Comparison of ENCODE assay signal across 15 cellular contexts in the genomic region with DNA sequence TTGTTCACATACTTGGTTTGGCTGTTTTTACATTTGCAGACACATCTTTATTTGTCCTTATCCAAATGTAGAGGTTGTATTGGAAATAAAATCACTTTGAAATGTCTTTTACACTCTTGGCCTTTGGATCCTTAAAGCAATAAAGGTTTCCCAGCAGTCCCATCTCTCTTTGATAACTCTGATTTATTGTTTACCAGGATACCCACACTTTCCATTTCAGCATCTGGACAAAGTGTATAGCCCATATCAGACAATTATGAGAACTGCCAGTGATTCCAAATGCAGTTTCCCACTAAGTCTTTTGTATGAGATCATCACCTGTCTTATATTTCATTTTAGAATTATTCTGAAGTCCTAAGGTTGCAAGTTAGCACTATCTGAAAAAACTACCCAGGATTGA.
DNase-seq lines count a peak whose midpoint lies in the region; ATAC-seq and TF ChIP-seq lines count a peak whose summit lies in the region.
"Had no signal": no experiment of that assay in that cellular context is flagged by ENCODE, and none has a peak within 500 bp of the region (broad histone marks: within the 10 kb centered on the region; RNA-seq: fewer than 3 reads in every experiment).

No MANE protein-coding gene starts in this region.

- H3K9me1 ChIP-seq in IMR-90 (ENCODE audit: insufficient read depth, low read length): no peaks in the 10 kb centered on the region

- peak overlapping the region; percentile 3 for H3K27ac Mint-ChIP-seq in osteocyte (ENCODE audit: unreplicated experiment)

- H2AK9ac ChIP-seq in IMR-90 (replicated peaks; ENCODE audit: low read depth, low read length, poor library complexity): no peak overlapping the region

- H3K4me1 ChIP-seq in GM23248 (ENCODE audit: insufficient read depth) (peaks cover 93% of the 10 kb centered on the region), IMR-90 (ENCODE audit: control insufficient read depth, insufficient read depth, low read length) (peaks cover 9% of the 10 kb centered on the region)
- H3K4me1 ChIP-seq: BLaER1 had no signal

- dilution Hi-C loops in IMR-90 (cut with HindIII; ENCODE audit: low sequenced_read_pairs, unreplicated experiment): no loop called here

- H3K23ac ChIP-seq in IMR-90 (ENCODE audit: low read depth, low read length): no peak overlapping the region

- H3K18ac ChIP-seq in IMR-90 (ENCODE audit: low read depth, low read length): no peak overlapping the region

- no peak overlapping the region for H2BK20ac ChIP-seq in IMR-90 (ENCODE audit: low read depth, low read length)

- peaks cover 12% of the 10 kb centered on the region for H3K36me3 Mint-ChIP-seq in osteocyte (ENCODE audit: unreplicated experiment)

- no peak overlapping the region for H2BK120ac ChIP-seq in IMR-90 (ENCODE audit: low read depth, low read length)

- H3K27me3 Mint-ChIP-seq in osteocyte (ENCODE audit: unreplicated experiment): no peaks in the 10 kb centered on the region
- H3K27me3 Mint-ChIP-seq: CD8-positive, alpha-beta memory T cell had no signal

- peaks cover 90% of the 10 kb centered on the region for H3F3A ChIP-seq in GM23248 (ENCODE audit: insufficient read depth)

- H3K4me3 ChIP-seq in GM23248: no peak overlapping the region
- H3K4me3 ChIP-seq in IMR-90 (ENCODE audit: insufficient read depth, low read depth, low read length): no peak overlapping the region
- H3K4me3 ChIP-seq in brain microvascular endothelial cell (ENCODE audit: low read depth, low read length): no peak overlapping the region
- H3K4me3 ChIP-seq: A549, BLaER1 had no signal

- H3K4me2 ChIP-seq in GM23248 (ENCODE audit: unreplicated experiment): no peak overlapping the region
- no peak overlapping the region for H3K4me2 ChIP-seq in IMR-90 (ENCODE audit: low read depth, low read length)
- H3K4me2 ChIP-seq: BLaER1 had no signal

- no peak overlapping the region for H3K4me3 Mint-ChIP-seq in osteocyte (ENCODE audit: unreplicated experiment)
- H3K4me3 Mint-ChIP-seq: CD8-positive, alpha-beta memory T cell had no signal

- H3K14ac ChIP-seq in IMR-90 (replicated peaks; ENCODE audit: low read depth, low read length): 0 out of 2 replicates have a peak overlapping the region, but pooled peaks have one; percentile 29

- no peak overlapping the region; the same call in 1 of the 2 replicates for H4K91ac ChIP-seq in IMR-90 (ENCODE audit: insufficient read depth, low read depth, low read length)

- no peaks in the 10 kb centered on the region for H3K27me3 ChIP-seq in GM23248 (replicated peaks; ENCODE audit: insufficient read depth)
- no peaks in the 10 kb centered on the region for H3K27me3 ChIP-seq in IMR-90 (ENCODE audit: control insufficient read depth, insufficient read depth, low read length)
- no peaks in the 10 kb centered on the region for H3K27me3 ChIP-seq in brain microvascular endothelial cell (replicated peaks)
- H3K27me3 ChIP-seq: BLaER1 had no signal

- H2AK5ac ChIP-seq in IMR-90 (ENCODE audit: low read depth, low read length): no peak overlapping the region

- CTCF ChIA-PET in IMR-90 (lab: Yijun Ruan, JAX): no interaction called here

- POLR2A ChIA-PET in IMR-90 (lab: Charles Lee; ENCODE audit: unreplicated experiment): interaction anchor here (0.6 kb wide), 1 partner anchor 18 kb away, joined by 5 read pairs; no protein-coding TSS in a partner anchor

- H4K8ac ChIP-seq in IMR-90 (ENCODE audit: low read depth in 2 of 2, low read length in 2 of 2): no peak overlapping the region

- H3K9ac ChIP-seq in GM23248: no peak overlapping the region
- no peak overlapping the region for H3K9ac ChIP-seq in IMR-90 (ENCODE audit: low read depth, low read length)
- H3K9ac ChIP-seq: BLaER1 had no signal

- no peak overlapping the region for H3K56ac ChIP-seq in IMR-90 (ENCODE audit: extremely low read depth, insufficient read depth, low read length)

- H2AFZ ChIP-seq in GM23248: no peak overlapping the region
- no peak overlapping the region for H2AFZ ChIP-seq in IMR-90 (replicated peaks; ENCODE audit: low read length, poor library complexity)

- 0 out of 3 replicates have a peak overlapping the region, but pooled peaks have one; percentile 27 for H2BK15ac ChIP-seq in IMR-90 (ENCODE audit: low read depth, low read length)

- peaks cover 99% of the 10 kb centered on the region for H3K79me2 ChIP-seq in GM23248 (ENCODE audit: insufficient read depth)

- ATAC-seq in IMR-90 (ENCODE audit: low read depth) (no peak), HG02870 (IDR thresholded peaks at IDR 0.05; ENCODE audit: unreplicated experiment) (no peak)
- ATAC-seq: A549 had no signal

- H3K27ac ChIP-seq in GM23248 (peak overlapping the region; percentile 44; the same call in 1 of the 2 replicates), IMR-90 (ENCODE audit: insufficient read depth, low read length) (no peak overlapping the region), brain microvascular endothelial cell (peak overlapping the region; percentile 28)
- H3K27ac ChIP-seq: A549, BLaER1 had no signal

- H3K9me2 ChIP-seq in GM23248 (ENCODE audit: insufficient read depth): no peaks in the 10 kb centered on the region

- peaks cover 53% of the 10 kb centered on the region for H3K36me3 ChIP-seq in GM23248 (ENCODE audit: low read depth)
- peaks cover 2% of the 10 kb centered on the region; the same call in 1 of the 2 replicates for H3K36me3 ChIP-seq in IMR-90 (ENCODE audit: control insufficient read depth, insufficient read depth, low read length)
- H3K36me3 ChIP-seq in brain microvascular endothelial cell (replicated peaks): no peaks in the 10 kb centered on the region

- DNase-seq in GM23248 (no peak), IMR-90 (no peak), brain microvascular endothelial cell (no peak), osteocyte (ENCODE audit: extremely low spot score, unreplicated experiment) (no peak), GM03348 (ENCODE audit: low spot score) (no peak)
- DNase-seq in activated CD4-positive, alpha-beta T cell treated with anti-CD3 and anti-CD28 coated beads for 1 hour: no peak
- DNase-seq: AML-193; Caco-2; CD8-positive, alpha-beta memory T cell; DND-41; GDM1; HCEC 1CT had no signal

- in situ Hi-C loops in GM23248 (cut with MboI): no loop called here
- in situ Hi-C loops in IMR-90 (cut with MboI; ENCODE audit: low sequenced_read_pairs): no loop called here
- in situ Hi-C loops in brain microvascular endothelial cell (cut with HindIII; ENCODE audit: low pct_ligation_motif_present, low sequenced_read_pairs): no loop called here

- BruUV-seq in IMR-90 (replicated peaks; lab: Mats Ljungman, UMichigan): no TSS peak

- H4K5ac ChIP-seq in IMR-90 (ENCODE audit: low read depth, low read length): no peak overlapping the region

- TF ChIP-seq POLR2A in IMR-90 (IDR thresholded peaks at IDR 0.05; ENCODE audit: low read depth, low read length): no peak

- TF ChIP-seq CTCF in IMR-90 (conservative IDR thresholded peaks at IDR 0.05; ENCODE audit: low read depth, low read length) (no peak), brain microvascular endothelial cell (IDR thresholded peaks at IDR 0.05; ENCODE audit: low read depth, low read length, missing control alignments) (no peak), osteocyte (IDR thresholded peaks at IDR 0.05) (no peak)

- peaks cover 3% of the 10 kb centered on the region for H3K9me3 Mint-ChIP-seq in osteocyte (ENCODE audit: unreplicated experiment)
- H3K9me3 Mint-ChIP-seq: CD8-positive, alpha-beta memory T cell had no signal

- no peak overlapping the region for H3K4ac ChIP-seq in IMR-90 (ENCODE audit: low read depth, low read length)

- H3K9me3 ChIP-seq in GM23248 (ENCODE audit: low read depth) (no peaks in the 10 kb centered on the region), IMR-90 (ENCODE audit: control insufficient read depth, insufficient read depth, low read length) (no peaks in the 10 kb centered on the region; the same call in 1 of the 2 replicates)
- H3K9me3 ChIP-seq: A549, BLaER1, Caco-2 had no signal

- no peak for TF ChIP-seq RAD21 in IMR-90 (IDR thresholded peaks at IDR 0.05; ENCODE audit: low read length)

- H4K20me1 ChIP-seq in GM23248 (ENCODE audit: insufficient read depth): no peaks in the 10 kb centered on the region
- no peaks in the 10 kb centered on the region for H4K20me1 ChIP-seq in IMR-90 (ENCODE audit: insufficient read depth, low read length)

- intact Hi-C loops in IMR-90 (cut with micrococcal nuclease): loop anchor here (5.0 to 10.0 kb wide), 3 partner anchors 99 to 187 kb away; a partner anchor contains a TSS

- peaks cover 17 to 40% of the 10 kb centered on the region in 2 experiments for H3K79me1 ChIP-seq in IMR-90 (ENCODE audit: low read depth in 1 of 2, low read length in 2 of 2)

- H2BK5ac ChIP-seq in IMR-90 (ENCODE audit: low read depth, low read length, poor library complexity, severe bottlenecking): peak overlapping the region; percentile 15

- H3K4me1 Mint-ChIP-seq in osteocyte (ENCODE audit: unreplicated experiment): peaks cover 35% of the 10 kb centered on the region

TF ChIP-seq in IMR-90, 13 proteins besides CTCF, POLR2A, EP300 and RAD21 (continues in another document):
- TF ChIP-seq NFE2L2 (IDR thresholded peaks at IDR 0.05; ENCODE audit: low read depth, low read length) (no peak), CEBPB (IDR thresholded peaks at IDR 0.05; ENCODE audit: low read depth, low read length) (no peak), MAZ (IDR thresholded peaks at IDR 0.05; ENCODE audit: borderline replicate concordance, low read depth, low read length) (no peak), RFX5 (IDR thresholded peaks at IDR 0.05; ENCODE audit: low read depth, low read length) (no peak), MAFK (IDR thresholded peaks at IDR 0.05; ENCODE audit: low read depth, low read length) (no peak), MXI1 (IDR thresholded peaks at IDR 0.05; ENCODE audit: borderline replicate concordance, low read depth, low read length) (no peak), CHD1 (IDR thresholded peaks at IDR 0.05; ENCODE audit: low read depth, low read length) (no peak), SMC3 (IDR thresholded peaks at IDR 0.05; ENCODE audit: low read depth, low read length) (no peak)
- TF ChIP-seq, protein P1, sequence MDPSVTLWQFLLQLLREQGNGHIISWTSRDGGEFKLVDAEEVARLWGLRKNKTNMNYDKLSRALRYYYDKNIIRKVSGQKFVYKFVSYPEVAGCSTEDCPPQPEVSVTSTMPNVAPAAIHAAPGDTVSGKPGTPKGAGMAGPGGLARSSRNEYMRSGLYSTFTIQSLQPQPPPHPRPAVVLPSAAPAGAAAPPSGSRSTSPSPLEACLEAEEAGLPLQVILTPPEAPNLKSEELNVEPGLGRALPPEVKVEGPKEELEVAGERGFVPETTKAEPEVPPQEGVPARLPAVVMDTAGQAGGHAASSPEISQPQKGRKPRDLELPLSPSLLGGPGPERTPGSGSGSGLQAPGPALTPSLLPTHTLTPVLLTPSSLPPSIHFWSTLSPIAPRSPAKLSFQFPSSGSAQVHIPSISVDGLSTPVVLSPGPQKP (IDR thresholded peaks at IDR 0.05; ENCODE audit: borderline replicate concordance, low read depth, low read length): no peak
